Comparison of ENCODE assay signal across 1 cellular context in the genomic region with DNA sequence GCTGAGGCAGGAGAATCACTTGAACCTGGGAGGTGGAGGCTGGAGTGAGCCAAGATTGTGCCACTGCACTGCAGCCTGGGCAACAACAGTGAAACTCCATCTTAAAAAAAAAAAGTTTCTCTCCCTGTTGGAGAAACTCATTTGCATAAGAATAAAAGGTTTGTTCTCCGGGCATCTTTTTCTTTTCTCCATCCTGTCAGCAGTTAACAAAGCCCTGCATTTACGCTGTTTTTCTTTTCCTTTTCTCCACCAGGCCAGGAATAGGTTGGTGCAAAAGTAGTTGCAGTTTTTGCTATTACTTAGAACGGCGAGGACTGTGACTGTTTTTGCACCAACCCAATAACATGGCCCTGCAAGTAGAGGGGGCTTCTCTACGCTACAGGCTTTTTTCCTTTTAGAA.
TF ChIP-seq lines count a peak whose summit lies in the region.

No MANE protein-coding gene starts in this region.

TF ChIP-seq in GM23338, 12 proteins besides CTCF, POLR2A, EP300 and RAD21 (continued from another document):
- TF ChIP-seq NANOG (IDR thresholded peaks at IDR 0.05; ENCODE audit: borderline replicate concordance) (no peak), STAT1 (IDR thresholded peaks at IDR 0.05; ENCODE audit: unreplicated experiment) (no peak)
